ENCODE assay signal across 23 cellular contexts in genomic region chr14:87468531-87468930, GRCh38.
DNase-seq lines count a peak whose midpoint lies in the region; ATAC-seq and TF ChIP-seq lines count a peak whose summit lies in the region.
"Had no signal": no experiment of that assay in that cellular context is flagged by ENCODE, and none has a peak within 500 bp of the region (broad histone marks: within the 10 kb centered on the region; RNA-seq: fewer than 3 reads in every experiment).

No MANE protein-coding gene starts in this region.

- no peaks in the 10 kb centered on the region for H3K79me1 ChIP-seq in mesendoderm (ENCODE audit: low read length)

- no peak overlapping the region for H3K23ac ChIP-seq in mesendoderm (ENCODE audit: low read length)

- no peak overlapping the region for H2BK15ac ChIP-seq in mesendoderm (replicated peaks; ENCODE audit: low read depth)

- in situ Hi-C loops in Caki2 (cut with HindIII; ENCODE audit: low pct_unique_long_range_greater_than_20kb, low sequenced_read_pairs) = no loop called here

- H3K36me3 ChIP-seq in RWPE2 (ENCODE audit: low read depth) = no peaks in the 10 kb centered on the region
- no peaks in the 10 kb centered on the region for H3K36me3 ChIP-seq in kidney epithelial cell (ENCODE audit: control insufficient read depth, insufficient read depth, low read length)
- no peaks in the 10 kb centered on the region for H3K36me3 ChIP-seq in mesendoderm (ENCODE audit: control insufficient read depth, insufficient read depth, low read length)
- H3K36me3 ChIP-seq: BE2C; BLaER1 treated with 17β-estradiol and CSF1 and Interleukin-3, amounts not matched to agents 10 nM and 100 nM had no signal

- H3K9me3 ChIP-seq in RWPE2 (ENCODE audit: severe bottlenecking) = no peaks in the 10 kb centered on the region
- H3K9me3 ChIP-seq: A549; BE2C; BLaER1 treated with 17β-estradiol and CSF1 and Interleukin-3, amounts not matched to agents 10 nM and 100 nM; Caco-2 had no signal

- whole genome bisulfite sequencing in mesendoderm (ENCODE audit: extremely low coverage, insufficient coverage, low lambda C conversion rate) = no CpG with 5 or more reads among the region's 1 CpG

- H3K27ac ChIP-seq in RWPE2 (ENCODE audit: poor library complexity, severe bottlenecking) (no peak overlapping the region), mesendoderm (ENCODE audit: low read depth, low read length) (no peak overlapping the region)
- H3K27ac ChIP-seq: A549; BLaER1 treated with 17β-estradiol and CSF1 and Interleukin-3, amounts not matched to agents 10 nM and 100 nM; GM23248 had no signal

- H3K27me3 ChIP-seq in RWPE2 (ENCODE audit: insufficient read depth, poor library complexity, severe bottlenecking) (no peaks in the 10 kb centered on the region), kidney epithelial cell (ENCODE audit: control insufficient read depth, insufficient read depth, low read length) (no peaks in the 10 kb centered on the region), mesendoderm (ENCODE audit: insufficient read depth, low read length, poor library complexity) (no peaks in the 10 kb centered on the region)
- H3K27me3 ChIP-seq: BE2C; BLaER1 treated with 17β-estradiol and CSF1 and Interleukin-3, amounts not matched to agents 10 nM and 100 nM had no signal

- no peak overlapping the region for H3K4ac ChIP-seq in mesendoderm (ENCODE audit: low read depth, low read length)

- DNase-seq in Caki2 (ENCODE audit: low read depth) (peak; percentile 12), RWPE2 (ENCODE audit: low spot score) (no peak), kidney epithelial cell (ENCODE audit: low read depth) (peak; percentile 14), mesendoderm (peak; percentile 63), iPS-NIHi11 (ENCODE audit: low spot score) (no peak), COR-L47 (lab: John Stamatoyannopoulos, UW) (no peak), NCI-H146 treated with DMSO at 0.1 percent for 48 hours (lab: John Stamatoyannopoulos, UW; ENCODE audit: unreplicated experiment) (no peak)
- DNase-seq in stimulated activated CD4-positive, alpha-beta T cell treated with anti-CD3 and anti-CD28 coated beads, Interleukin-12 subunit alpha, Interleukin-12 subunit beta, amount 100 ng/mL, for 4 hours = no peak
- DNase-seq: 8988T; ACHN; AML-193; BE2C; Caco-2; CD4-positive, alpha-beta T cell; CD8-positive, alpha-beta memory T cell; DMS153; DND-41; GM23248; H7; HCEC 1CT had no signal

- no peak overlapping the region for H2BK5ac ChIP-seq in mesendoderm (ENCODE audit: low read length)

- H3K79me2 ChIP-seq in mesendoderm (ENCODE audit: control insufficient read depth, insufficient read depth, low read length) = no peaks in the 10 kb centered on the region

- no peak overlapping the region for H2BK120ac ChIP-seq in mesendoderm (ENCODE audit: low read depth, low read length)

- no peak overlapping the region for H3K4me3 ChIP-seq in RWPE2 (ENCODE audit: severe bottlenecking)
- H3K4me3 ChIP-seq in kidney epithelial cell (ENCODE audit: low read depth, low read length) = no peak overlapping the region
- no peak overlapping the region for H3K4me3 ChIP-seq in mesendoderm (ENCODE audit: low read length)
- H3K4me3 ChIP-seq: A549; BLaER1 treated with 17β-estradiol and CSF1 and Interleukin-3, amounts not matched to agents 10 nM and 100 nM; GM12878; GM23248 had no signal

- TF ChIP-seq CTCF in RWPE2 (IDR thresholded peaks at IDR 0.05; ENCODE audit: poor library complexity, severe bottlenecking) (no peak), kidney epithelial cell (IDR thresholded peaks at IDR 0.05; ENCODE audit: insufficient read depth, low read length, poor library complexity, severe bottlenecking) (no peak)

- H4K8ac ChIP-seq in mesendoderm (ENCODE audit: low read depth, low read length) = no peak overlapping the region

- H3K18ac ChIP-seq in mesendoderm (ENCODE audit: low read length) = no peak overlapping the region

- no peaks in the 10 kb centered on the region for H3K4me1 ChIP-seq in RWPE2 (ENCODE audit: insufficient read depth, poor library complexity, severe bottlenecking)
- H3K4me1 ChIP-seq in mesendoderm (ENCODE audit: control insufficient read depth, low read depth, low read length) = no peaks in the 10 kb centered on the region
- H3K4me1 ChIP-seq: A549; BE2C; BLaER1 treated with 17β-estradiol and CSF1 and Interleukin-3, amounts not matched to agents 10 nM and 100 nM; Caco-2 had no signal

- 0 out of 3 replicates have a peak, but pooled peaks have one; percentile 35 for ATAC-seq in RWPE2 (ENCODE audit: low read depth)
- ATAC-seq: A549, GM12878 had no signal

- no peak overlapping the region for H3K9ac ChIP-seq in mesendoderm (ENCODE audit: low read length)
- H3K9ac ChIP-seq: BLaER1 treated with 17β-estradiol and CSF1 and Interleukin-3, amounts not matched to agents 10 nM and 100 nM; GM23248 had no signal

- no peak overlapping the region for H3K56ac ChIP-seq in mesendoderm (ENCODE audit: low read length)

- H3K4me2 ChIP-seq in mesendoderm (ENCODE audit: low read length) = no peak overlapping the region
- H3K4me2 ChIP-seq: A549; BLaER1 treated with 17β-estradiol and CSF1 and Interleukin-3, amounts not matched to agents 10 nM and 100 nM had no signal

- H2AK5ac ChIP-seq in mesendoderm (ENCODE audit: low read length) = no peak overlapping the region

- no peak overlapping the region for H4K5ac ChIP-seq in mesendoderm (ENCODE audit: low read length)

Comparison
In these comparisons a context has a peak if more than half of its experiments do, and no peak if none do; other contexts are left out.
1. DNase-seq: peak in Caki2 (single experiment), kidney epithelial cell (single experiment) and mesendoderm (single experiment); none in RWPE2 (single experiment), iPS-NIHi11 (single experiment), COR-L47 (single experiment), NCI-H146 treated with DMSO at 0.1 percent for 48 hours (single experiment) and stimulated activated CD4-positive, alpha-beta T cell treated with anti-CD3 and anti-CD28 coated beads, Interleukin-12 subunit alpha, Interleukin-12 subunit beta, amount 100 ng/mL, for 4 hours (single experiment).